1 cellular context compared by ENCODE assay signal in the genomic region with DNA sequence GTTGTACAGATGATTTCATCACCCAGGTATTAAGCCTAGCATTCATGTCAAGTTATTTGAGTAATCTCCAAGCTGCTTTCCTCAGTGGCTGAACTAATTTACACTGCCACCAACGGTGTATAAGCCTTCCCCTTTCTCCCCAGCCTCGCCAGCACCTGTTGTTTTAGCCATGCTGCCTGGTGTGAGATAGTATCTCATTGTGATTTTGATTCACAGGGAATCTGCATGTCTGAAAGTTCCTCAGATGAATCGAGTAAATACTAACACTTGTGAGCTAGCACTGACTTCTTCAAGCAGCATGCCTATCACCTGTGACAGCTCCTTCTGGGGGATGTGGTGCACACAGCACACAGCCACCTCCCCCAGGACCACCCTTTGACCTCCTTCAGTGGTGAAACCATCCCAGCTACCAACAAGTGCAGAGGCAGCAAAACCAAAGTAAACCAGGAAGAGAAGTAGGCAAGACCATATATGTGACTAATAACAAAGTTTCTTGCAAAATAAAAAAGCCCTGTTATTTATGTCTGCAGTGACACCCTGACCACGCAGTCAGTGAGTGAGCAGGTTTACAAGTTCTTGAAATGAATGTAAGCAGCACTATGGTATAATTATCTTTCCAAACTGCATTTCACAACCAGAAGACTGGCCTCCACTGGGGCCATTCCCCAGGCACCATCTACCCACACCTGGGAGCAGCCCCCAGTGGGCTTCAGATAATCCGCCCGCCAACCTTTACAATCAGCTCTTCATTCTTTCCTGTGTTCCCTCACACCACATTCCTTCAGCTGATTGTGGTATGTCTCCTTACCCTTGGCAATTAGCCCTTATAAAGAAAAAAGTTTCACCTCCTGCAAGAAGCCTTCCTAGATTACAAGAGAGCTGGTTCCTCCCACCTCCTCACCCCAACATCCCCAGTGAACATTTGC.
TF ChIP-seq lines count a peak whose summit lies in the region.

No MANE protein-coding gene starts in this region.

TF ChIP-seq in HEK293, 187 proteins besides CTCF, POLR2A, EP300 and RAD21 (continued from another document):
- no peak for TF ChIP-seq ZSCAN18 (tag by site-specific recombination; IDR thresholded peaks at IDR 0.05)
- no peak for TF ChIP-seq KLF8 (tag by site-specific recombination; IDR thresholded peaks at IDR 0.05)
- no peak for TF ChIP-seq ZNF658 (tag by site-specific recombination; IDR thresholded peaks at IDR 0.05)
- TF ChIP-seq, protein P1, sequence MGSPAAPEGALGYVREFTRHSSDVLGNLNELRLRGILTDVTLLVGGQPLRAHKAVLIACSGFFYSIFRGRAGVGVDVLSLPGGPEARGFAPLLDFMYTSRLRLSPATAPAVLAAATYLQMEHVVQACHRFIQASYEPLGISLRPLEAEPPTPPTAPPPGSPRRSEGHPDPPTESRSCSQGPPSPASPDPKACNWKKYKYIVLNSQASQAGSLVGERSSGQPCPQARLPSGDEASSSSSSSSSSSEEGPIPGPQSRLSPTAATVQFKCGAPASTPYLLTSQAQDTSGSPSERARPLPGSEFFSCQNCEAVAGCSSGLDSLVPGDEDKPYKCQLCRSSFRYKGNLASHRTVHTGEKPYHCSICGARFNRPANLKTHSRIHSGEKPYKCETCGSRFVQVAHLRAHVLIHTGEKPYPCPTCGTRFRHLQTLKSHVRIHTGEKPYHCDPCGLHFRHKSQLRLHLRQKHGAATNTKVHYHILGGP (tag by site-specific recombination; IDR thresholded peaks at IDR 0.05): no peak
- no peak for TF ChIP-seq GLI4 (tag by site-specific recombination; IDR thresholded peaks at IDR 0.05)
- TF ChIP-seq, protein P2, sequence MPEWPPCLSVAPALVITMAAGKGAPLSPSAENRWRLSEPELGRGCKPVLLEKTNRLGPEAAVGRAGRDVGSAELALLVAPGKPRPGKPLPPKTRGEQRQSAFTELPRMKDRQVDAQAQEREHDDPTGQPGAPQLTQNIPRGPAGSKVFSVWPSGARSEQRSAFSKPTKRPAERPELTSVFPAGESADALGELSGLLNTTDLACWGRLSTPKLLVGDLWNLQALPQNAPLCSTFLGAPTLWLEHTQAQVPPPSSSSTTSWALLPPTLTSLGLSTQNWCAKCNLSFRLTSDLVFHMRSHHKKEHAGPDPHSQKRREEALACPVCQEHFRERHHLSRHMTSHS (tag by site-specific recombination; IDR thresholded peaks at IDR 0.05): no peak
- TF ChIP-seq ZNF529 (tag by site-specific recombination; IDR thresholded peaks at IDR 0.05; ENCODE audit: insufficient replicate concordance): no peak
- no peak for TF ChIP-seq KLF9 (tag by site-specific recombination; IDR thresholded peaks at IDR 0.05; ENCODE audit: low read depth)
- TF ChIP-seq ATF2 (tag by site-specific recombination; IDR thresholded peaks at IDR 0.05; ENCODE audit: low read depth): no peak
- no peak for TF ChIP-seq ZNF114 (tag by site-specific recombination; IDR thresholded peaks at IDR 0.05)
- peak; percentile 90 for TF ChIP-seq SCRT2 (tag by site-specific recombination; IDR thresholded peaks at IDR 0.05)
- TF ChIP-seq SP7 (tag by site-specific recombination; IDR thresholded peaks at IDR 0.05): peak; percentile 96
- TF ChIP-seq ZNF791 (tag by site-specific recombination; IDR thresholded peaks at IDR 0.05): no peak
- TF ChIP-seq ZNF621 (tag by site-specific recombination; IDR thresholded peaks at IDR 0.05): no peak
- TF ChIP-seq ZIC2 (tag by site-specific recombination; IDR thresholded peaks at IDR 0.05): peak; percentile 79
